In genomic region chr10:124016795-124017375, GRCh38 we compare ENCODE assay signal across 20 cellular contexts.
A peak's percentile ranks its signal among the peaks of the same experiment; 100 is the strongest.
DNase-seq lines count a peak whose midpoint lies in the region; TF ChIP-seq lines count a peak whose summit lies in the region.
"Had no signal": no experiment of that assay in that cellular context is flagged by ENCODE, and none has a peak within 500 bp of the region (broad histone marks: within the 10 kb centered on the region; RNA-seq: fewer than 3 reads in every experiment).

No MANE protein-coding gene starts in this region.

- TF ChIP-seq CTCF in HEK293 (tag by site-specific recombination; IDR thresholded peaks at IDR 0.05) (no peak), esophagus muscularis mucosa (IDR thresholded peaks at IDR 0.05) (no peak), neutrophil (IDR thresholded peaks at IDR 0.05) (no peak), stomach (IDR thresholded peaks at IDR 0.05) (no peak), Peyer's patch (IDR thresholded peaks at IDR 0.05) (no peak)

- peak overlapping the region; percentile 69 for H3K4me2 ChIP-seq in BLaER1
- H3K4me2 ChIP-seq: A549 had no signal

- peak overlapping the region; percentile 43; the same call in 1 of the 2 replicates for H3K9ac ChIP-seq in BLaER1

- H3K9me3 ChIP-seq in BLaER1 (peaks cover 17% of the 10 kb centered on the region), HEK293 (ENCODE audit: control insufficient read depth, insufficient read depth, low read depth, low read length) (no peaks in the 10 kb centered on the region), esophagus muscularis mucosa (no peaks in the 10 kb centered on the region), neutrophil (no peaks in the 10 kb centered on the region), stomach (peaks cover 0 to 4% (median 0%) of the 10 kb centered on the region in 4 donors), Peyer's patch (no peaks in the 10 kb centered on the region)
- H3K9me3 ChIP-seq: A549 had no signal

- peaks cover 77% of the 10 kb centered on the region for H3K4me1 ChIP-seq in BLaER1
- H3K4me1 ChIP-seq in HEK293 (ENCODE audit: control insufficient read depth, insufficient read depth, low read length) = no peaks in the 10 kb centered on the region
- H3K4me1 ChIP-seq in esophagus muscularis mucosa = peaks cover 0 to 55% (median 52%) of the 10 kb centered on the region in 4 donors
- peaks cover 38 to 49% of the 10 kb centered on the region in 2 experiments for H3K4me1 ChIP-seq in neutrophil (ENCODE audit: control insufficient read depth in 1 of 2, insufficient read depth in 1 of 2, low read depth in 1 of 2, low read length in 1 of 2)
- peaks cover 0 to 30% (median 0%) of the 10 kb centered on the region in 4 donors for H3K4me1 ChIP-seq in stomach
- H3K4me1 ChIP-seq in Peyer's patch = no peaks in the 10 kb centered on the region
- H3K4me1 ChIP-seq: A549 had no signal

- POLR2A ChIA-PET in HEK293 (lab: Yijun Ruan, JAX) = no interaction called here

- intact Hi-C loops in esophagus muscularis mucosa (cut with DNase I) = no loop called here
- intact Hi-C loops in stomach (cut with DNase I; ENCODE audit: low total_unique reads) = no loop called here

- H3K36me3 ChIP-seq in BLaER1 (peaks cover 96% of the 10 kb centered on the region), HEK293 (ENCODE audit: control insufficient read depth in 2 of 2, insufficient read depth in 1 of 2, low read length in 2 of 2) (peaks cover 0 to 37% of the 10 kb centered on the region in 2 experiments; a peak in 1 of 3 replicates), esophagus muscularis mucosa (peaks cover 9 to 52% (median 18%) of the 10 kb centered on the region in 4 donors), neutrophil (peaks cover 98% of the 10 kb centered on the region), stomach (peaks cover 0 to 65% (median 52%) of the 10 kb centered on the region in 4 donors), Peyer's patch (peaks cover 0 to 13% (median 0%) of the 10 kb centered on the region in 3 donors)

- WGBS in esophagus muscularis mucosa = 50% methylated on average over 10 of the region's 10 CpGs
- WGBS in stomach, 5 donors = 55 to 67% (median 63%) methylated on average over 6 to 10 of the region's 10 CpGs

- DNase-seq in esophagus muscularis mucosa (ENCODE audit: extremely low spot score) = no peak
- DNase-seq in NCI-H748 treated with DMSO at 0.1 percent for 48 hours (lab: John Stamatoyannopoulos, UW) = no peak
- no peak for DNase-seq in stomach
- no peak for DNase-seq in Peyer's patch
- DNase-seq: CD4-positive, CD25-positive, alpha-beta regulatory T cell; DMS79 treated with DMSO at 0.1 percent for 48 hours; H7; HFFc6; Kasumi-1; NCI-H1436; NCI-H2029; NCI-H226; NCI-H510A treated with DMSO at 0.1 percent for 48 hours; SHP77; SW 1271 had no signal

- no peak overlapping the region for H3K4me3 ChIP-seq in BLaER1
- H3K4me3 ChIP-seq in HEK293 (ENCODE audit: low read depth, low read length) = no peak overlapping the region
- H3K4me3 ChIP-seq in esophagus muscularis mucosa = no peak overlapping the region
- no peak overlapping the region for H3K4me3 ChIP-seq in neutrophil (ENCODE audit: low read depth in 1 of 2, low read length in 1 of 2)
- H3K4me3 ChIP-seq in stomach = no peak overlapping the region
- no peak overlapping the region for H3K4me3 ChIP-seq in Peyer's patch
- H3K4me3 ChIP-seq: A549, SK-N-MC had no signal

- no peaks in the 10 kb centered on the region for H3K27me3 ChIP-seq in BLaER1
- H3K27me3 ChIP-seq in esophagus muscularis mucosa = no peaks in the 10 kb centered on the region
- H3K27me3 ChIP-seq in neutrophil = no peaks in the 10 kb centered on the region
- H3K27me3 ChIP-seq in stomach = no peaks in the 10 kb centered on the region
- H3K27me3 ChIP-seq in Peyer's patch = no peaks in the 10 kb centered on the region

- TF ChIP-seq POLR2A in esophagus muscularis mucosa (IDR thresholded peaks at IDR 0.05; ENCODE audit: low read depth) (no peak), stomach (IDR thresholded peaks at IDR 0.05) (no peak), Peyer's patch (IDR thresholded peaks at IDR 0.05) (no peak)

- CTCF ChIA-PET in HEK293 (lab: Yijun Ruan, JAX) = interaction anchor here (1.2 kb wide), 1 partner anchor 372 kb away, joined by 4 read pairs; no protein-coding TSS in a partner anchor

- H3K27ac ChIP-seq in BLaER1 (0 out of 2 replicates have a peak overlapping the region, but pooled peaks have one; percentile 22), HEK293 (ENCODE audit: extremely low read depth, low read depth, low read length) (no peak overlapping the region), esophagus muscularis mucosa (replicated peaks in 1 of 4) (peak overlapping the region; percentile 25 to 95 (median 69)), neutrophil (peak overlapping the region; percentile 47), stomach (no peak overlapping the region), Peyer's patch (no peak overlapping the region)
- H3K27ac ChIP-seq: A549, SK-N-MC had no signal

- TF ChIP-seq EP300 in esophagus muscularis mucosa (IDR thresholded peaks at IDR 0.05) (no peak), stomach (IDR thresholded peaks at IDR 0.05) (no peak)

- H4K20me1 ChIP-seq in BLaER1 = peaks cover 95% of the 10 kb centered on the region

TF ChIP-seq in HEK293, 187 proteins besides CTCF, POLR2A, EP300 and RAD21:
- TF ChIP-seq ZIC2 (tag by site-specific recombination; IDR thresholded peaks at IDR 0.05) (peak; percentile 30; the same call in 1 of the 2 replicates), ZBTB8A (tag by site-specific recombination; IDR thresholded peaks at IDR 0.05) (no peak), ZNF26 (tag by site-specific recombination; IDR thresholded peaks at IDR 0.05) (no peak), ZNF571 (tag by site-specific recombination; IDR thresholded peaks at IDR 0.05) (no peak)
- TF ChIP-seq, protein P1, sequence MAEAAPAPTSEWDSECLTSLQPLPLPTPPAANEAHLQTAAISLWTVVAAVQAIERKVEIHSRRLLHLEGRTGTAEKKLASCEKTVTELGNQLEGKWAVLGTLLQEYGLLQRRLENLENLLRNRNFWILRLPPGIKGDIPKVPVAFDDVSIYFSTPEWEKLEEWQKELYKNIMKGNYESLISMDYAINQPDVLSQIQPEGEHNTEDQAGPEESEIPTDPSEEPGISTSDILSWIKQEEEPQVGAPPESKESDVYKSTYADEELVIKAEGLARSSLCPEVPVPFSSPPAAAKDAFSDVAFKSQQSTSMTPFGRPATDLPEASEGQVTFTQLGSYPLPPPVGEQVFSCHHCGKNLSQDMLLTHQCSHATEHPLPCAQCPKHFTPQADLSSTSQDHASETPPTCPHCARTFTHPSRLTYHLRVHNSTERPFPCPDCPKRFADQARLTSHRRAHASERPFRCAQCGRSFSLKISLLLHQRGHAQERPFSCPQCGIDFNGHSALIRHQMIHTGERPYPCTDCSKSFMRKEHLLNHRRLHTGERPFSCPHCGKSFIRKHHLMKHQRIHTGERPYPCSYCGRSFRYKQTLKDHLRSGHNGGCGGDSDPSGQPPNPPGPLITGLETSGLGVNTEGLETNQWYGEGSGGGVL (tag by site-specific recombination; IDR thresholded peaks at IDR 0.05) = no peak

Comparison
In these comparisons a context has a peak if more than half of its experiments do, and no peak if none do; other contexts are left out.
1. H3K27ac ChIP-seq: peak in BLaER1 (single experiment), esophagus muscularis mucosa (4 of 4) and neutrophil (single experiment); none in HEK293 (single experiment), stomach (0 of 5) and Peyer's patch (0 of 4).